In the genomic region with DNA sequence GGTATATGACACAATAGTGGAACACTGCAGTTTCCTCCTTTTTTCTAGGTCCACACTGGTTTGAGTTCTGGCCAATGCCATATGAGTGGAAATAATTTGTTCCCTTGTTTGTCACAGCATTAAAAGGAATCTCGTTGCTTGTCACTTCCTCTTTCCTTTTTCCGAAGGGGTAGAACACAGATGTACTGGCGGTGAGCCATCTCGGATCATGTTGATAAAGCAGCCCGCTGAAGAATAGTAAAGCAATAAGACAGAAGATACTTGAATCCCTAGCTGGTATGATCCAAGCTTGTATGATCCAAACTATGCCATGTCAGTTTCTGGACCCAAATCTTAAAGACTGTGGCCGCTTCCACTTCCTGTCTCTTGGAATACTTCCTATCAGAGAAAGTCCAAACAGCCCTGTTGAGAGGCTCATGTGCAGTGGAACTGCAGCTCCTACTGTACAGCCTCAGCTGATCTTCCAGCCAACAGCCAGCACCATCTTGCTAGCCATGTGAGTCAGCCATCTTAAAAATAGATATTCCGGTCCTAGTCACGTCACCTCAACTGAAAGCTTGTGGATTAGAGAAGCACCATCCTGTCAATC, we compare ENCODE assay signal across 1 cellular context.
TF ChIP-seq lines count a peak whose summit lies in the region.

No MANE protein-coding gene starts in this region.

TF ChIP-seq in K562, 482 proteins besides CTCF, POLR2A, EP300 and RAD21 (continued from another document):
- TF ChIP-seq TAF1 (IDR thresholded peaks at IDR 0.05; ENCODE audit: control insufficient read depth, extremely low read depth, insufficient read depth, low read length, severe bottlenecking) = no peak
- TF ChIP-seq, protein P1, sequence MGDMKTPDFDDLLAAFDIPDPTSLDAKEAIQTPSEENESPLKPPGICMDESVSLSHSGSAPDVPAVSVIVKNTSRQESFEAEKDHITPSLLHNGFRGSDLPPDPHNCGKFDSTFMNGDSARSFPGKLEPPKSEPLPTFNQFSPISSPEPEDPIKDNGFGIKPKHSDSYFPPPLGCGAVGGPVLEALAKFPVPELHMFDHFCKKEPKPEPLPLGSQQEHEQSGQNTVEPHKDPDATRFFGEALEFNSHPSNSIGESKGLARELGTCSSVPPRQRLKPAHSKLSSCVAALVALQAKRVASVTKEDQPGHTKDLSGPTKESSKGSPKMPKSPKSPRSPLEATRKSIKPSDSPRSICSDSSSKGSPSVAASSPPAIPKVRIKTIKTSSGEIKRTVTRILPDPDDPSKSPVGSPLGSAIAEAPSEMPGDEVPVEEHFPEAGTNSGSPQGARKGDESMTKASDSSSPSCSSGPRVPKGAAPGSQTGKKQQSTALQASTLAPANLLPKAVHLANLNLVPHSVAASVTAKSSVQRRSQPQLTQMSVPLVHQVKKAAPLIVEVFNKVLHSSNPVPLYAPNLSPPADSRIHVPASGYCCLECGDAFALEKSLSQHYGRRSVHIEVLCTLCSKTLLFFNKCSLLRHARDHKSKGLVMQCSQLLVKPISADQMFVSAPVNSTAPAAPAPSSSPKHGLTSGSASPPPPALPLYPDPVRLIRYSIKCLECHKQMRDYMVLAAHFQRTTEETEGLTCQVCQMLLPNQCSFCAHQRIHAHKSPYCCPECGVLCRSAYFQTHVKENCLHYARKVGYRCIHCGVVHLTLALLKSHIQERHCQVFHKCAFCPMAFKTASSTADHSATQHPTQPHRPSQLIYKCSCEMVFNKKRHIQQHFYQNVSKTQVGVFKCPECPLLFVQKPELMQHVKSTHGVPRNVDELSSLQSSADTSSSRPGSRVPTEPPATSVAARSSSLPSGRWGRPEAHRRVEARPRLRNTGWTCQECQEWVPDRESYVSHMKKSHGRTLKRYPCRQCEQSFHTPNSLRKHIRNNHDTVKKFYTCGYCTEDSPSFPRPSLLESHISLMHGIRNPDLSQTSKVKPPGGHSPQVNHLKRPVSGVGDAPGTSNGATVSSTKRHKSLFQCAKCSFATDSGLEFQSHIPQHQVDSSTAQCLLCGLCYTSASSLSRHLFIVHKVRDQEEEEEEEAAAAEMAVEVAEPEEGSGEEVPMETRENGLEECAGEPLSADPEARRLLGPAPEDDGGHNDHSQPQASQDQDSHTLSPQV (IDR thresholded peaks at IDR 0.05) = no peak
- no peak for TF ChIP-seq XRCC4 (IDR thresholded peaks at IDR 0.05; ENCODE audit: extremely low read depth, insufficient read depth, insufficient read length)
- TF ChIP-seq, protein P2, sequence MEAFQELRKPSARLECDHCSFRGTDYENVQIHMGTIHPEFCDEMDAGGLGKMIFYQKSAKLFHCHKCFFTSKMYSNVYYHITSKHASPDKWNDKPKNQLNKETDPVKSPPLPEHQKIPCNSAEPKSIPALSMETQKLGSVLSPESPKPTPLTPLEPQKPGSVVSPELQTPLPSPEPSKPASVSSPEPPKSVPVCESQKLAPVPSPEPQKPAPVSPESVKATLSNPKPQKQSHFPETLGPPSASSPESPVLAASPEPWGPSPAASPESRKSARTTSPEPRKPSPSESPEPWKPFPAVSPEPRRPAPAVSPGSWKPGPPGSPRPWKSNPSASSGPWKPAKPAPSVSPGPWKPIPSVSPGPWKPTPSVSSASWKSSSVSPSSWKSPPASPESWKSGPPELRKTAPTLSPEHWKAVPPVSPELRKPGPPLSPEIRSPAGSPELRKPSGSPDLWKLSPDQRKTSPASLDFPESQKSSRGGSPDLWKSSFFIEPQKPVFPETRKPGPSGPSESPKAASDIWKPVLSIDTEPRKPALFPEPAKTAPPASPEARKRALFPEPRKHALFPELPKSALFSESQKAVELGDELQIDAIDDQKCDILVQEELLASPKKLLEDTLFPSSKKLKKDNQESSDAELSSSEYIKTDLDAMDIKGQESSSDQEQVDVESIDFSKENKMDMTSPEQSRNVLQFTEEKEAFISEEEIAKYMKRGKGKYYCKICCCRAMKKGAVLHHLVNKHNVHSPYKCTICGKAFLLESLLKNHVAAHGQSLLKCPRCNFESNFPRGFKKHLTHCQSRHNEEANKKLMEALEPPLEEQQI (IDR thresholded peaks at IDR 0.05) = no peak
- no peak for TF ChIP-seq SMAD4 (CRISPR knock-in tag; conservative IDR thresholded peaks at IDR 0.05)
- TF ChIP-seq, protein P3, sequence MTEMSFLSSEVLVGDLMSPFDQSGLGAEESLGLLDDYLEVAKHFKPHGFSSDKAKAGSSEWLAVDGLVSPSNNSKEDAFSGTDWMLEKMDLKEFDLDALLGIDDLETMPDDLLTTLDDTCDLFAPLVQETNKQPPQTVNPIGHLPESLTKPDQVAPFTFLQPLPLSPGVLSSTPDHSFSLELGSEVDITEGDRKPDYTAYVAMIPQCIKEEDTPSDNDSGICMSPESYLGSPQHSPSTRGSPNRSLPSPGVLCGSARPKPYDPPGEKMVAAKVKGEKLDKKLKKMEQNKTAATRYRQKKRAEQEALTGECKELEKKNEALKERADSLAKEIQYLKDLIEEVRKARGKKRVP (CRISPR knock-in tag; IDR thresholded peaks at IDR 0.05) = peak; percentile 68
- 0 out of 2 replicates have a peak, but pooled peaks have one; percentile 47 for TF ChIP-seq GTF2A2 (tag; IDR thresholded peaks at IDR 0.05)
- TF ChIP-seq, protein P4, sequence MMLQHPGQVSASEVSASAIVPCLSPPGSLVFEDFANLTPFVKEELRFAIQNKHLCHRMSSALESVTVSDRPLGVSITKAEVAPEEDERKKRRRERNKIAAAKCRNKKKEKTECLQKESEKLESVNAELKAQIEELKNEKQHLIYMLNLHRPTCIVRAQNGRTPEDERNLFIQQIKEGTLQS (IDR thresholded peaks at IDR 0.05) = no peak
- TF ChIP-seq, protein P4 (CRISPR knock-in tag; conservative IDR thresholded peaks at IDR 0.05) = 0 out of 2 replicates have a peak, but pooled peaks have one; percentile 46
- TF ChIP-seq, protein P5, sequence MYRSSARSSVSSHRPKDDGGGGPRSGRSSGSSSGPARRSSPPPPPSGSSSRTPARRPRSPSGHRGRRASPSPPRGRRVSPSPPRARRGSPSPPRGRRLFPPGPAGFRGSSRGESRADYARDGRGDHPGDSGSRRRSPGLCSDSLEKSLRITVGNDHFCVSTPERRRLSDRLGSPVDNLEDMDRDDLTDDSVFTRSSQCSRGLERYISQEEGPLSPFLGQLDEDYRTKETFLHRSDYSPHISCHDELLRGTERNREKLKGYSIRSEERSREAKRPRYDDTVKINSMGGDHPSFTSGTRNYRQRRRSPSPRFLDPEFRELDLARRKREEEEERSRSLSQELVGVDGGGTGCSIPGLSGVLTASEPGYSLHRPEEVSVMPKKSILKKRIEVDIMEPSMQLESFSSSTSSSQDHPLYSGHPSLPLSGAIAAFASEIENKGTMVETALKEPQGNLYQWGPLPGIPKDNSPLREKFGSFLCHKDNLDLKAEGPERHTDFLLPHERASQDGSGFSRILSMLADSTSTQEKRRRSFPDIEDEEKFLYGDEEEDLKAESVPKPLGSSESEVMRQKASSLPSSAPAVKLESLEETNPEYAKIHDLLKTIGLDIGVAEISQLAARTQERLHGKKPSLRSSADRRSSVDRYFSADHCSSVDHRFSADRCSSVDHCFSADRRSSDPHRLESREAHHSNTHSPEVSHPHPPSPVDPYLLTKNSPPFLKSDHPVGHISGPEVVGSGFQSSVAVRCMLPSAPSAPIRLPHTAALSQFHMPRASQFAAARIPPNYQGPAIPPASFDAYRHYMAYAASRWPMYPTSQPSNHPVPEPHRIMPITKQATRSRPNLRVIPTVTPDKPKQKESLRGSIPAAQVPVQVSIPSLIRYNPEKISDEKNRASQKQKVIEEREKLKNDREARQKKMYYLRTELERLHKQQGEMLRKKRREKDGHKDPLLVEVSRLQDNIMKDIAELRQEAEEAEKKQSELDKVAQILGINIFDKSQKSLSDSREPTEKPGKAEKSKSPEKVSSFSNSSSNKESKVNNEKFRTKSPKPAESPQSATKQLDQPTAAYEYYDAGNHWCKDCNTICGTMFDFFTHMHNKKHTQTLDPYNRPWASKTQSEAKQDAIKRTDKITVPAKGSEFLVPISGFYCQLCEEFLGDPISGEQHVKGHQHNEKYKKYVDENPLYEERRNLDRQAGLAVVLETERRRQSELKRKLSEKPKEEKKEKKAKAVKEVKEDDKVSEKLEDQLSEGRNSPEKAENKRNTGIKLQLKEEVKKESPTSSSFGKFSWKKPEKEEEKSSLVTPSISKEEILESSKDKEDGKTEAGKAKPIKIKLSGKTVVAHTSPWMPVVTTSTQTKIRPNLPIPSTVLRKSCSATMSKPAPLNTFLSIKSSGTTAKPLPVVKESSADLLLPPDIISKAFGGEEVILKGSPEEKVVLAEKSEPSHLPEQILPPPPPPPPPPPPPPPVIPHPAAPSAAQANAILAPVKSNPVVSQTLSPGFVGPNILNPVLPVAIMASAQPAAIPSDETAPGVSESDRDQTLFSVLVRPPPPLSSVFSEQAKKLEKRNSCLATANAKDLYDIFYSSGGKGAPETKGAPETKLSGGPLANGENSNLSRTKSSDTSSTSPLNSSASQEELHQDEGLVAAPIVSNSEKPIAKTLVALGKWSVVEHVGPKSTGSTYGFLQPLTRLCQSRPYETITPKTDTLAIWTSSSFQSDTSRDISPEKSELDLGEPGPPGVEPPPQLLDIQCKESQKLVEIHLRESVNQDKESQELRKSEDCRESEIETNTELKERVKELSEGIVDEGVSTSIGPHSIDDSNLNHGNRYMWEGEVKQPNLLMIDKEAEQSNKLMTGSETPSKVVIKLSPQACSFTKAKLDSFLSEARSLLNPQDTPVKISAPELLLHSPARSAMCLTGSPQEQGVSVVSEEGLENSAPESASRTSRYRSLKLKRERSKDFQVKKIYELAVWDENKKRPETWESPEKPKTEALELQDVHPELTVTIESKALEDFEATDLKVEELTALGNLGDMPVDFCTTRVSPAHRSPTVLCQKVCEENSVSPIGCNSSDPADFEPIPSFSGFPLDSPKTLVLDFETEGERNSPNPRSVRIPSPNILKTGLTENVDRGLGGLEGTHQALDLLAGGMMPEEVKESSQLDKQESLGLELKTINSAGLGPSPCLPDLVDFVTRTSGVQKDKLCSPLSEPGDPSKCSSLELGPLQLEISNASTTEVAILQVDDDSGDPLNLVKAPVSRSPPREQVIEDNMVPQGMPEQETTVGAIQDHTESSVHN (IDR thresholded peaks at IDR 0.05; ENCODE audit: borderline replicate concordance in 1 of 2, low read depth in 1 of 2) = 0 out of 4 replicates have a peak, but pooled peaks of 1 of the 2 experiments have one; percentile 54
- TF ChIP-seq FOXA3 (CRISPR knock-in tag; conservative IDR thresholded peaks at IDR 0.05 in 1 of 2, IDR thresholded peaks at IDR 0.05 in 1 of 2) = no peak
- no peak for TF ChIP-seq MECOM (CRISPR knock-in tag; IDR thresholded peaks at IDR 0.05)
- 0 out of 4 replicates have a peak, but pooled peaks of 1 of the 2 experiments have one; percentile 16 for TF ChIP-seq MAZ (CRISPR knock-in tag; conservative IDR thresholded peaks at IDR 0.05 in 1 of 2, IDR thresholded peaks at IDR 0.05 in 1 of 2)
- TF ChIP-seq RBM39 (optimal IDR thresholded peaks at IDR 0.05; ENCODE audit: low read depth, low read length) = no peak
- TF ChIP-seq, protein P6, sequence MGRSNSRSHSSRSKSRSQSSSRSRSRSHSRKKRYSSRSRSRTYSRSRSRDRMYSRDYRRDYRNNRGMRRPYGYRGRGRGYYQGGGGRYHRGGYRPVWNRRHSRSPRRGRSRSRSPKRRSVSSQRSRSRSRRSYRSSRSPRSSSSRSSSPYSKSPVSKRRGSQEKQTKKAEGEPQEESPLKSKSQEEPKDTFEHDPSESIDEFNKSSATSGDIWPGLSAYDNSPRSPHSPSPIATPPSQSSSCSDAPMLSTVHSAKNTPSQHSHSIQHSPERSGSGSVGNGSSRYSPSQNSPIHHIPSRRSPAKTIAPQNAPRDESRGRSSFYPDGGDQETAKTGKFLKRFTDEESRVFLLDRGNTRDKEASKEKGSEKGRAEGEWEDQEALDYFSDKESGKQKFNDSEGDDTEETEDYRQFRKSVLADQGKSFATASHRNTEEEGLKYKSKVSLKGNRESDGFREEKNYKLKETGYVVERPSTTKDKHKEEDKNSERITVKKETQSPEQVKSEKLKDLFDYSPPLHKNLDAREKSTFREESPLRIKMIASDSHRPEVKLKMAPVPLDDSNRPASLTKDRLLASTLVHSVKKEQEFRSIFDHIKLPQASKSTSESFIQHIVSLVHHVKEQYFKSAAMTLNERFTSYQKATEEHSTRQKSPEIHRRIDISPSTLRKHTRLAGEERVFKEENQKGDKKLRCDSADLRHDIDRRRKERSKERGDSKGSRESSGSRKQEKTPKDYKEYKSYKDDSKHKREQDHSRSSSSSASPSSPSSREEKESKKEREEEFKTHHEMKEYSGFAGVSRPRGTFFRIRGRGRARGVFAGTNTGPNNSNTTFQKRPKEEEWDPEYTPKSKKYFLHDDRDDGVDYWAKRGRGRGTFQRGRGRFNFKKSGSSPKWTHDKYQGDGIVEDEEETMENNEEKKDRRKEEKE (IDR thresholded peaks at IDR 0.05; ENCODE audit: borderline replicate concordance in 1 of 2, control insufficient read depth in 1 of 2, low read depth in 2 of 2, low read length in 1 of 2) = no peak
- no peak for TF ChIP-seq ZNF41 (CRISPR knock-in tag; conservative IDR thresholded peaks at IDR 0.05)
- TF ChIP-seq, protein P7, sequence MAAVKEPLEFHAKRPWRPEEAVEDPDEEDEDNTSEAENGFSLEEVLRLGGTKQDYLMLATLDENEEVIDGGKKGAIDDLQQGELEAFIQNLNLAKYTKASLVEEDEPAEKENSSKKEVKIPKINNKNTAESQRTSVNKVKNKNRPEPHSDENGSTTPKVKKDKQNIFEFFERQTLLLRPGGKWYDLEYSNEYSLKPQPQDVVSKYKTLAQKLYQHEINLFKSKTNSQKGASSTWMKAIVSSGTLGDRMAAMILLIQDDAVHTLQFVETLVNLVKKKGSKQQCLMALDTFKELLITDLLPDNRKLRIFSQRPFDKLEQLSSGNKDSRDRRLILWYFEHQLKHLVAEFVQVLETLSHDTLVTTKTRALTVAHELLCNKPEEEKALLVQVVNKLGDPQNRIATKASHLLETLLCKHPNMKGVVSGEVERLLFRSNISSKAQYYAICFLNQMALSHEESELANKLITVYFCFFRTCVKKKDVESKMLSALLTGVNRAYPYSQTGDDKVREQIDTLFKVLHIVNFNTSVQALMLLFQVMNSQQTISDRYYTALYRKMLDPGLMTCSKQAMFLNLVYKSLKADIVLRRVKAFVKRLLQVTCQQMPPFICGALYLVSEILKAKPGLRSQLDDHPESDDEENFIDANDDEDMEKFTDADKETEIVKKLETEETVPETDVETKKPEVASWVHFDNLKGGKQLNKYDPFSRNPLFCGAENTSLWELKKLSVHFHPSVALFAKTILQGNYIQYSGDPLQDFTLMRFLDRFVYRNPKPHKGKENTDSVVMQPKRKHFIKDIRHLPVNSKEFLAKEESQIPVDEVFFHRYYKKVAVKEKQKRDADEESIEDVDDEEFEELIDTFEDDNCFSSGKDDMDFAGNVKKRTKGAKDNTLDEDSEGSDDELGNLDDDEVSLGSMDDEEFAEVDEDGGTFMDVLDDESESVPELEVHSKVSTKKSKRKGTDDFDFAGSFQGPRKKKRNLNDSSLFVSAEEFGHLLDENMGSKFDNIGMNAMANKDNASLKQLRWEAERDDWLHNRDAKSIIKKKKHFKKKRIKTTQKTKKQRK (IDR thresholded peaks at IDR 0.05; ENCODE audit: borderline replicate concordance, low read depth, low read length) = no peak
- no peak for TF ChIP-seq LEF1 (IDR thresholded peaks at IDR 0.05)
- no peak for TF ChIP-seq ZSCAN32 (CRISPR knock-in tag; IDR thresholded peaks at IDR 0.05)
- TF ChIP-seq RBFOX2 (IDR thresholded peaks at IDR 0.05; ENCODE audit: low read depth, low read length) = 0 out of 2 replicates have a peak, but pooled peaks have one; percentile 18
- TF ChIP-seq ZNF263 (CRISPR knock-in tag; IDR thresholded peaks at IDR 0.05; ENCODE audit: borderline replicate concordance) = no peak
- TF ChIP-seq IRF2 (CRISPR knock-in tag; IDR thresholded peaks at IDR 0.05) = no peak
- TF ChIP-seq POLR2H (tag; IDR thresholded peaks at IDR 0.05; ENCODE audit: low read depth) = peak; percentile 64
- no peak for TF ChIP-seq ARID2 (IDR thresholded peaks at IDR 0.05)
- peak; percentile 47; the same call in 1 of the 2 replicates for TF ChIP-seq GABPA (tag; conservative IDR thresholded peaks at IDR 0.05; ENCODE audit: low read depth)
TF ChIP-seq in K562: peak in this region for 39.
